In the genomic region with DNA sequence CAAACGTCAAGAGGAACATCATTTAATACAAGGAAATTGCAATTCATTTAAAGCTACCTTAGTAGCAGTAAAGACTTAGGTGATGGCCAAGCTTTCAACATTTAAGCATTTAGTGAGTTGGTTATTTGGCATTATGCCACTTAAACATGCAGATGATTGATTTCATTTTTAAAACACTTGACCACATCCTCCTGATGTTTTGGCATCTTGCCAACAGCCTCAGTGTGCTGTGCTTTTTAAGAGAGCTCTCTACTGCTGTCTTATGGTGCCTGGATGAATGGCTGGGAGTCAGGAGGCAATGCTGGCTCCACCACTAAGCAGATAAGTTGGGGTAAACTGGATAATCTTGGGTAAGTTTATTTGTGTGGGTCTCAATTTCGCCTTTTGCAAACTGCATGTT, we compare ENCODE assay signal across 9 cellular contexts.
DNase-seq lines count a peak whose midpoint lies in the region; ATAC-seq and TF ChIP-seq lines count a peak whose summit lies in the region.
"Had no signal": no experiment of that assay in that cellular context is flagged by ENCODE, and none has a peak within 500 bp of the region (broad histone marks: within the 10 kb centered on the region; RNA-seq: fewer than 3 reads in every experiment).

No MANE protein-coding gene starts in this region.

- ATAC-seq in left cardiac atrium (peak in 1 of 2 donors; percentile 61), HG03354 (IDR thresholded peaks at IDR 0.05; ENCODE audit: poor library complexity, severe bottlenecking, unreplicated experiment) (peak; percentile 89), omental fat pad (ENCODE audit: low FRiP score) (no peak)

- peak overlapping the region; percentile 51 for H3K4me2 ChIP-seq in OCI-LY1 (ENCODE audit: low read length)

- H3K9me3 ChIP-seq in right atrium auricular region (no peaks in the 10 kb centered on the region), OCI-LY1 (ENCODE audit: low read length) (no peaks in the 10 kb centered on the region)

- no peaks in the 10 kb centered on the region for H3K27me3 ChIP-seq in right atrium auricular region
- no peaks in the 10 kb centered on the region for H3K27me3 ChIP-seq in OCI-LY1 (ENCODE audit: insufficient read depth, low read length)

- H3F3A ChIP-seq in OCI-LY1 (ENCODE audit: insufficient read depth, low read length) = no peaks in the 10 kb centered on the region

- no peaks in the 10 kb centered on the region for H3K4me1 ChIP-seq in right atrium auricular region
- peaks cover 51% of the 10 kb centered on the region for H3K4me1 ChIP-seq in OCI-LY1 (ENCODE audit: insufficient read depth, low read length, severe bottlenecking)

- DNase-seq in left cardiac atrium = peak; percentile 23
- no peak for DNase-seq in right atrium auricular region (ENCODE audit: low spot score)
- DNase-seq in activated T-cell treated with anti-CD3 and anti-CD28 coated beads, Interleukin-2, amount 50 U/mL, for 1 hour = peak; percentile 39
- peak; percentile 84 for DNase-seq in foreskin melanocyte
- peak; percentile 7 to 46 (median 43) for DNase-seq in stimulated activated CD4-positive, alpha-beta T cell treated with anti-CD3 and anti-CD28 coated beads, TNF-alpha, amount 100 ng/mL, for 1 hour (ENCODE audit: low read depth in 3 of 3, low spot score in 1 of 3)
- DNase-seq in omental fat pad (ENCODE audit: low spot score) = no peak

- no peaks in the 10 kb centered on the region for H3K9me2 ChIP-seq in OCI-LY1 (ENCODE audit: low read depth, low read length)

- H3K4me3 ChIP-seq in right atrium auricular region (no peak overlapping the region), OCI-LY1 (ENCODE audit: low read depth, low read length, poor library complexity, severe bottlenecking) (peak overlapping the region; percentile 1)
- H3K4me3 ChIP-seq: lung had no signal

- no peak overlapping the region for H2AFZ ChIP-seq in OCI-LY1 (ENCODE audit: low read length)

- H3K9ac ChIP-seq in OCI-LY1 (ENCODE audit: low read length) = no peak overlapping the region

- no peaks in the 10 kb centered on the region for H4K20me1 ChIP-seq in OCI-LY1 (ENCODE audit: insufficient read depth, low read length)

- intact Hi-C loops in left cardiac atrium (cut with DNase I) = no loop called here

- H3K27ac ChIP-seq in right atrium auricular region (no peak overlapping the region), OCI-LY1 (ENCODE audit: low read depth, low read length, poor library complexity, severe bottlenecking) (peak overlapping the region; percentile 80)

- TF ChIP-seq CTCF in right atrium auricular region (IDR thresholded peaks at IDR 0.05) (no peak), OCI-LY1 (IDR thresholded peaks at IDR 0.05; ENCODE audit: low read length) (peak; percentile 67), omental fat pad (IDR thresholded peaks at IDR 0.05) (no peak)

- no peaks in the 10 kb centered on the region for H3K36me3 ChIP-seq in right atrium auricular region
- H3K36me3 ChIP-seq in OCI-LY1 (ENCODE audit: insufficient read depth, low read length) = no peaks in the 10 kb centered on the region

- H3K79me2 ChIP-seq in OCI-LY1 (ENCODE audit: insufficient read depth, low read length) = no peaks in the 10 kb centered on the region

Comparison
In these comparisons a context has a peak if more than half of its experiments do, and no peak if none do; other contexts are left out.
1. DNase-seq: peak in left cardiac atrium (single experiment), activated T-cell treated with anti-CD3 and anti-CD28 coated beads, Interleukin-2, amount 50 U/mL, for 1 hour (single experiment), foreskin melanocyte (single experiment) and stimulated activated CD4-positive, alpha-beta T cell treated with anti-CD3 and anti-CD28 coated beads, TNF-alpha, amount 100 ng/mL, for 1 hour (3 of 3); none in right atrium auricular region (single experiment) and omental fat pad (single experiment).